8 cellular contexts compared by ENCODE assay signal in genomic region chr4:78058591-78059523, GRCh38. TPM values are rescaled to one million over a fixed set of nuclear protein-coding genes. Genes with fewer than 3 reads are reported as not detected.
DNase-seq lines count a peak whose midpoint lies in the region; ATAC-seq and TF ChIP-seq lines count a peak whose summit lies in the region.

No MANE protein-coding gene starts in this region.

- peak overlapping the region; percentile 96 to 97 (median 97) for H3K4me3 Mint-ChIP-seq in nephron

- H3K27me3 Mint-ChIP-seq in nephron (ENCODE audit: low read depth) = peaks cover 7% of the 10 kb centered on the region

- ATAC-seq in HG02571 (IDR thresholded peaks at IDR 0.05; ENCODE audit: unreplicated experiment) = no peak
- no peak for ATAC-seq in HG02852 (IDR thresholded peaks at IDR 0.05; ENCODE audit: unreplicated experiment)

- DNase-seq in DMS79 treated with DMSO at 0.1 percent for 48 hours (lab: John Stamatoyannopoulos, UW) = peak; percentile 58
- peak; percentile 16 to 26 for DNase-seq in Kasumi-1 (lab: John Stamatoyannopoulos, UW)
- DNase-seq in activated CD4-positive, alpha-beta T cell treated with anti-CD3 and anti-CD28 coated beads, Interleukin-2, amount 50 U/mL, for 48 hours = peak; percentile 6 to 8
- DNase-seq in fibroblast of the aortic adventitia (ENCODE audit: low read depth) = peak; percentile 16
- DNase-seq in NCI-H1694 treated with DMSO at 0.1 percent for 48 hours (lab: John Stamatoyannopoulos, UW) = no peak

- peaks cover 31% of the 10 kb centered on the region for H3K4me1 Mint-ChIP-seq in nephron

- TF ChIP-seq CTCF in fibroblast of the aortic adventitia (IDR thresholded peaks at IDR 0.05; ENCODE audit: insufficient read depth, low read length) = no peak
- no peak for TF ChIP-seq CTCF in nephron (IDR thresholded peaks at IDR 0.05; ENCODE audit: unreplicated experiment in 3 of 3)

- peak overlapping the region; percentile 64 to 93 (median 92) for H3K27ac Mint-ChIP-seq in nephron

- no peaks in the 10 kb centered on the region for H3K36me3 Mint-ChIP-seq in nephron (ENCODE audit: low read depth)

- no peaks in the 10 kb centered on the region for H3K9me3 Mint-ChIP-seq in nephron

- peak overlapping the region; percentile 67 for H3K4me3 ChIP-seq in fibroblast of the aortic adventitia (ENCODE audit: low read depth, low read length)

RNA-seq across cellular contexts. Expression of gene FRAS1, which starts 1.7 kb away (rescaled TPM):
- total RNA-seq in fibroblast of the aortic adventitia (ENCODE audit: low replicate concordance) = 1.9 and 16.8 TPM in 2 replicates
